ENCODE assay signal across 8 cellular contexts in genomic region chr17:16215273-16215964, GRCh38. TPM values are rescaled to one million over a fixed set of nuclear protein-coding genes. Genes with fewer than 3 reads are reported as not detected.
DNase-seq lines count a peak whose midpoint lies in the region; TF ChIP-seq lines count a peak whose summit lies in the region.

TSS of gene NCOR1 (minus strand) at chr17:16215534. CDS start at chr17:16194569, 20,965 bp downstream.

- peak within 1 kb of the TSS; percentile 97 for H3K4me3 Mint-ChIP-seq in HFFc6
- peak within 1 kb of the TSS; percentile 88 for H3K4me3 Mint-ChIP-seq in activated naive CD4-positive, alpha-beta T cell treated with anti-CD3 and anti-CD28 coated beads, Interleukin-2, amount 10 ng/mL, durations not matched to agents 7 days and 5 days

- H3K9ac ChIP-seq in SK-N-MC (ENCODE audit: insufficient read length): peak within 1 kb of the TSS; percentile 96

- peak; percentile 49 for TF ChIP-seq CTCF in HFFc6 (IDR thresholded peaks at IDR 0.05)

- H3K36me3 ChIP-seq in SK-N-MC (ENCODE audit: insufficient read depth, low read length): 0 out of 2 replicates have a peak, but pooled peaks cover 5% of the 10 kb centered on the region

- peak within 1 kb of the TSS; percentile 87 for H3K27ac ChIP-seq in SK-N-MC

- no peaks in the 10 kb centered on the region for H3K27me3 Mint-ChIP-seq in HFFc6 (ENCODE audit: insufficient read depth)
- H3K27me3 Mint-ChIP-seq in activated naive CD4-positive, alpha-beta T cell treated with anti-CD3 and anti-CD28 coated beads, Interleukin-2, amount 10 ng/mL, durations not matched to agents 7 days and 5 days: no peaks in the 10 kb centered on the region

- H3K9me3 ChIP-seq in SK-N-MC (ENCODE audit: low read depth, low read length): no peaks in the 10 kb centered on the region

- CTCF ChIA-PET in activated naive CD4-positive, alpha-beta T cell treated with anti-CD3 and anti-CD28 coated beads, Interleukin-2, amount 10 ng/mL, durations not matched to agents 7 days and 5 days (lab: Charles Lee): interaction anchor here (1.2 kb wide), 1 partner anchor 71 kb away, joined by 4 read pairs; no protein-coding TSS in a partner anchor

- peak within 1 kb of the TSS; percentile 70 for H3K4me3 ChIP-seq in GM08714 (ENCODE audit: low read length)
- peak within 1 kb of the TSS; percentile 95 for H3K4me3 ChIP-seq in SK-N-MC

- H3K4me1 Mint-ChIP-seq in HFFc6 (ENCODE audit: low read depth): peaks cover 44% of the 10 kb centered on the region
- peaks cover 48% of the 10 kb centered on the region for H3K4me1 Mint-ChIP-seq in activated naive CD4-positive, alpha-beta T cell treated with anti-CD3 and anti-CD28 coated beads, Interleukin-2, amount 10 ng/mL, durations not matched to agents 7 days and 5 days

- DNase-seq in HFFc6 (peak; percentile 88), NAMALWA (ENCODE audit: low spot score) (peak; percentile 85), SK-N-MC (ENCODE audit: low read depth, low spot score) (no peak), germinal center (ENCODE audit: low spot score) (peak; percentile 81), nucleus accumbens (lab: John Stamatoyannopoulos, UW) (peak; percentile 28 to 93 (median 82)), superior temporal gyrus (ENCODE audit: extremely low spot score) (peak; percentile 88)
- peak; percentile 93 for DNase-seq in activated naive CD4-positive, alpha-beta T cell treated with anti-CD3 and anti-CD28 coated beads, Interleukin-2, amount 10 ng/mL, durations not matched to agents 7 days and 5 days

- peaks cover 4% of the 10 kb centered on the region; the same call in 1 of the 2 replicates for H3K9me3 Mint-ChIP-seq in HFFc6
- H3K9me3 Mint-ChIP-seq in activated naive CD4-positive, alpha-beta T cell treated with anti-CD3 and anti-CD28 coated beads, Interleukin-2, amount 10 ng/mL, durations not matched to agents 7 days and 5 days: no peaks in the 10 kb centered on the region

- peak within 1 kb of the TSS; percentile 84 for H3K27ac Mint-ChIP-seq in HFFc6
- peak within 1 kb of the TSS; percentile 85 for H3K27ac Mint-ChIP-seq in activated naive CD4-positive, alpha-beta T cell treated with anti-CD3 and anti-CD28 coated beads, Interleukin-2, amount 10 ng/mL, durations not matched to agents 7 days and 5 days

- peaks cover 5% of the 10 kb centered on the region; the same call in 1 of the 2 replicates for H3K36me3 Mint-ChIP-seq in HFFc6 (ENCODE audit: low read depth)
- H3K36me3 Mint-ChIP-seq in activated naive CD4-positive, alpha-beta T cell treated with anti-CD3 and anti-CD28 coated beads, Interleukin-2, amount 10 ng/mL, durations not matched to agents 7 days and 5 days: peaks cover 5% of the 10 kb centered on the region

RNA-seq across cellular contexts. Expression of gene NCOR1, which starts in this region (rescaled TPM):
- 100 to 1,000 TPM; 103 to 115 (median 111) TPM for total RNA-seq in HFFc6 (2021; fragmentation: NEBNext Ultra II Directional; extraction: Animal tissue kit (Norgen Biotek cat#: 25700))
